20 cellular contexts compared by ENCODE assay signal in the genomic region with DNA sequence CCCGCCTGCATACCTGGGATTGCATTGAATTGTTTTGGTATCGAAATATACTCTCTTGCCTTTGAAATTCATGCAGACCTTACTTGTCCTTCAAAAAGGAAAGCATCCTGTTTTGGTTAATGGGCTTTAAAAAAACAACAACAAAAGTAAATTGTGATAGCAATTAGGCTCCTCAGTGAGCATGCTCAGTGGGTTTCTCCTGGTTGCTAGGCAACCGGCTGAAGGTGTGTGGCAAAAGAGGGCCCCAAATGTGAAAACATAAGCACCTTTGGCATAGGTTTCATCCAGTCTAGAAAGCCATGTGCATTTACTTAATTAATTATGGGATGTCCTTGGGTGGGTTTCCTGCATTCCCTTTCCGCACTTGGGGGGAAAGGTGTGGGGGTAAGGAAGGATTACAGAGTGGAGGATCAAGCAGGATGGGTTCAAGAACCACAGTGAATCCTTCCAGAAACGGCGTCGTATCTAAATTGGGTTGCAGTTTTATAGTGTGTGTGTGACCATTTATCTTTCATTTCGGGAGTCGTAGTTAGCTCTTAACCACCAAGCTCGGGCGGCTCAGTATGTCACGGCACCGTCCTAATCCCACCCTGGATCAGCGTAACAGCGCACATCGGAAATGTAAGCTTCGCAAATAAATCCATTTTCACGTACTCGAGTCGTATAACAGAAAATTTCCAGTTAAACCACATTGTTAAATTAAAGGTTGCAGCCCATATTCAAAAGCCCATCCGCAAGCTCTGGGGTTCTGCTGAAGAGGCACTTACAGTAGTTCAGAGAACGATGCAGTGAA.
DNase-seq lines count a peak whose midpoint lies in the region; ATAC-seq and TF ChIP-seq lines count a peak whose summit lies in the region.
"Had no signal": no experiment of that assay in that cellular context is flagged by ENCODE, and none has a peak within 500 bp of the region (broad histone marks: within the 10 kb centered on the region; RNA-seq: fewer than 3 reads in every experiment).

No MANE protein-coding gene starts in this region.

- H3K18ac ChIP-seq in H9 (ENCODE audit: insufficient read length, low read depth, low read length) = peak overlapping the region; percentile 56

- H3K14ac ChIP-seq in H9 (ENCODE audit: insufficient read depth, low read length) = no peak overlapping the region

- no peaks in the 10 kb centered on the region for H3K27me3 ChIP-seq in H9 (ENCODE audit: insufficient read depth, low read length)
- no peaks in the 10 kb centered on the region for H3K27me3 ChIP-seq in dorsolateral prefrontal cortex
- H3K27me3 ChIP-seq: BLaER1, SJCRH30 had no signal

- H3K4me1 ChIP-seq in H9 (ENCODE audit: insufficient read depth, low read length) = peaks cover 3% of the 10 kb centered on the region

- no peak overlapping the region for H4K5ac ChIP-seq in H9 (ENCODE audit: insufficient read length, low read depth, low read length)

- H2BK12ac ChIP-seq in H9 (ENCODE audit: insufficient read length, low read depth, low read length) = no peak overlapping the region

- H3K27me3 Mint-ChIP-seq in H9 (ENCODE audit: low read depth) = no peaks in the 10 kb centered on the region
- H3K27me3 Mint-ChIP-seq: activated CD8-positive, alpha-beta memory T cell treated with anti-CD3 and anti-CD28 coated beads, Interleukin-2, amount 10 ng/mL, durations not matched to agents 7 days and 5 days had no signal

- no peaks in the 10 kb centered on the region for H3K23me2 ChIP-seq in H9 (ENCODE audit: insufficient read length, low read depth, low read length, poor library complexity, severe bottlenecking)

- no peak overlapping the region for H3K4me2 ChIP-seq in H9 (ENCODE audit: insufficient read depth, insufficient read length, low read length)
- H3K4me2 ChIP-seq: BLaER1, KMS-11 had no signal

- H2BK5ac ChIP-seq in H9 (ENCODE audit: insufficient read length, low read length) = no peak overlapping the region

- H4K91ac ChIP-seq in H9 (ENCODE audit: insufficient read length, low read depth, low read length) = no peak overlapping the region

- H3K4ac ChIP-seq in H9 (ENCODE audit: low read depth, low read length) = no peak overlapping the region

- TF ChIP-seq CTCF in H9 (conservative IDR thresholded peaks at IDR 0.05) (no peak), dorsolateral prefrontal cortex (IDR thresholded peaks at IDR 0.05 in 54 of 56, conservative IDR thresholded peaks at IDR 0.05 in 2 of 56; ENCODE audit: low read depth in 1 of 56, partially characterized antibody in 56 of 56) (no peak)

- intact Hi-C loops in dorsolateral prefrontal cortex (cut with DNase I) = loop anchor here (5.0 to 10.0 kb wide), 4 partner anchors 81 to 712 kb away; no protein-coding TSS in a partner anchor

- peaks cover 47 to 51% of the 10 kb centered on the region in 2 experiments for H3K4me1 Mint-ChIP-seq in H9
- H3K4me1 Mint-ChIP-seq: activated CD8-positive, alpha-beta memory T cell treated with anti-CD3 and anti-CD28 coated beads, Interleukin-2, amount 10 ng/mL, durations not matched to agents 7 days and 5 days had no signal

- no peak overlapping the region for H3T11ph ChIP-seq in H9 (ENCODE audit: low read length)

- no peak overlapping the region for H2BK20ac ChIP-seq in H9 (ENCODE audit: low read depth, low read length, poor library complexity, severe bottlenecking)

- H3K9ac ChIP-seq in H9 (ENCODE audit: extremely low read depth, insufficient read length, low read length) = no peak overlapping the region
- H3K9ac ChIP-seq: BLaER1, KMS-11 had no signal

- H3K79me2 ChIP-seq in H9 (ENCODE audit: insufficient read depth, low read length) = no peaks in the 10 kb centered on the region

- H2BK15ac ChIP-seq in H9 (ENCODE audit: low read depth, low read length) = no peak overlapping the region

- H3K56ac ChIP-seq in H9 (ENCODE audit: insufficient read length, low read depth, low read length) = no peak overlapping the region

- H4K8ac ChIP-seq in H9 (replicated peaks; ENCODE audit: insufficient read length, low read depth, low read length) = no peak overlapping the region

- H3K27ac Mint-ChIP-seq in H9 = peak overlapping the region; percentile 69 to 96 (median 87); a peak in 4 of 7 replicates
- H3K27ac Mint-ChIP-seq: activated CD8-positive, alpha-beta memory T cell treated with anti-CD3 and anti-CD28 coated beads, Interleukin-2, amount 10 ng/mL, durations not matched to agents 7 days and 5 days had no signal

- ATAC-seq in GM19035 (IDR thresholded peaks at IDR 0.05; ENCODE audit: unreplicated experiment) = no peak
- ATAC-seq: activated CD8-positive, alpha-beta memory T cell treated with anti-CD3 and anti-CD28 coated beads, Interleukin-2, amount 10 ng/mL, durations not matched to agents 7 days and 5 days had no signal

- peak; percentile 37 for DNase-seq in COR-L47 (lab: John Stamatoyannopoulos, UW)
- no peak for DNase-seq in H9
- DNase-seq in dorsolateral prefrontal cortex = no peak
- DNase-seq in skeletal muscle cell (ENCODE audit: low read depth) = no peak
- no peak for DNase-seq in dedifferentiated amniotic fluid mesenchymal stem cell (ENCODE audit: extremely low spot score)
- DNase-seq in stimulated activated CD4-positive, alpha-beta T cell treated with anti-CD3 and anti-CD28 coated beads, Interleukin-15, amount 100 ng/mL, for 24 hours = no peak
- DNase-seq: activated CD4-positive, CD25-positive, alpha-beta regulatory T cell treated with anti-CD3 and anti-CD28 coated beads, Interleukin-2, amount 50 U/mL, for 72 hours; activated CD8-positive, alpha-beta memory T cell treated with anti-CD3 and anti-CD28 coated beads, Interleukin-2, amount 10 ng/mL, durations not matched to agents 7 days and 5 days; activated gamma-delta T cell; islet precursor cell; OCI-M1; retina; SJCRH30; stimulated activated CD4-positive, alpha-beta T cell treated with anti-CD3 and anti-CD28 coated beads, Interleukin-4, amount 100 ng/mL, for 1 hour had no signal

- H3K23ac ChIP-seq in H9 (ENCODE audit: insufficient read length, low read depth, low read length) = no peak overlapping the region

- no peaks in the 10 kb centered on the region for H3K79me1 ChIP-seq in H9 (ENCODE audit: insufficient read depth, low read depth, low read length, poor library complexity, severe bottlenecking)

- no peaks in the 10 kb centered on the region for H3K36me3 Mint-ChIP-seq in H9 (ENCODE audit: insufficient read depth in 1 of 3, low read depth in 3 of 3)
- H3K36me3 Mint-ChIP-seq: activated CD8-positive, alpha-beta memory T cell treated with anti-CD3 and anti-CD28 coated beads, Interleukin-2, amount 10 ng/mL, durations not matched to agents 7 days and 5 days had no signal

- H3K4me3 Mint-ChIP-seq in H9 = 0 out of 5 replicates have a peak overlapping the region, but pooled peaks of 1 of the 2 experiments have one; percentile 19
- H3K4me3 Mint-ChIP-seq: activated CD8-positive, alpha-beta memory T cell treated with anti-CD3 and anti-CD28 coated beads, Interleukin-2, amount 10 ng/mL, durations not matched to agents 7 days and 5 days; neural crest cell had no signal

- H3K9me3 Mint-ChIP-seq in H9 = no peaks in the 10 kb centered on the region; a peak in 1 of 5 replicates
- H3K9me3 Mint-ChIP-seq: neural crest cell had no signal

- H3K27ac ChIP-seq in H9 (ENCODE audit: insufficient read length, low read depth, low read length) = no peak overlapping the region
- peak overlapping the region in 46 of 59 donors; percentile 6 to 85 (median 63) for H3K27ac ChIP-seq in dorsolateral prefrontal cortex
- H3K27ac ChIP-seq: BLaER1, epithelial cell of prostate, HL-60, KMS-11, SJCRH30 had no signal

- no CpG with 5 or more reads among the region's 22 CpGs for WGBS in H9 (ENCODE audit: extremely low coverage, insufficient read length, low lambda C conversion rate)

- H2AK5ac ChIP-seq in H9 (ENCODE audit: insufficient read length, low read length) = no peak overlapping the region

- H3K4me3 ChIP-seq in dorsolateral prefrontal cortex (peak overlapping the region in 3 of 59 donors; percentile 1 to 3 (median 3)), skeletal muscle cell (ENCODE audit: low read depth, low read length) (peak overlapping the region; percentile 29)
- H3K4me3 ChIP-seq: BLaER1, SJCRH30 had no signal

- no peak overlapping the region for H2BK120ac ChIP-seq in H9 (ENCODE audit: low read depth, low read length, poor library complexity, severe bottlenecking)

- no peak overlapping the region for H2AFZ ChIP-seq in H9 (ENCODE audit: low read length)

- no peaks in the 10 kb centered on the region for H3K9me3 ChIP-seq in H9 (ENCODE audit: control insufficient read depth, low read depth, low read length)
- H3K9me3 ChIP-seq: SJCRH30 had no signal

- H4K20me1 ChIP-seq in H9 (ENCODE audit: control insufficient read depth, insufficient read depth, insufficient read length) = no peaks in the 10 kb centered on the region
- H4K20me1 ChIP-seq: BLaER1 had no signal
